14 cellular contexts compared by ENCODE assay signal in genomic region chr14:69358233-69358963, GRCh38. TPM values are rescaled to one million over a fixed set of nuclear protein-coding genes. Genes with fewer than 3 reads are reported as not detected.
DNase-seq lines count a peak whose midpoint lies in the region; ATAC-seq and TF ChIP-seq lines count a peak whose summit lies in the region.
"Had no signal": no experiment of that assay in that cellular context is flagged by ENCODE, and none has a peak within 500 bp of the region (broad histone marks: within the 10 kb centered on the region; RNA-seq: fewer than 3 reads in every experiment).

No MANE protein-coding gene starts in this region.

- ATAC-seq in stimulated activated naive B cell treated with anti-CD40 and anti-IgM and Interleukin-4, amounts not matched to agents 10 μg/mL and 1 μg/mL and 100 μg/mL, for 72 hours (replicated peaks) = peak; percentile 49 to 60
- ATAC-seq: naive thymus-derived CD4-positive, alpha-beta T cell; sciatic nerve had no signal

- H3K4me3 ChIP-seq in neural progenitor cell = no peak overlapping the region
- H3K4me3 ChIP-seq: breast epithelium had no signal

- peak overlapping the region; percentile 31 for H3K27ac Mint-ChIP-seq in neural progenitor cell
- peak overlapping the region; percentile 63 for H3K27ac Mint-ChIP-seq in stimulated activated naive B cell treated with anti-CD40 and anti-IgM and Interleukin-4, amounts not matched to agents 10 μg/mL and 1 μg/mL and 100 μg/mL, for 72 hours
- H3K27ac Mint-ChIP-seq: T-helper 1 cell treated with Interleukin-12 subunit alpha and Interleukin-12 subunit beta and Interleukin-4 antibody, amounts not matched to agents 30 μg/mL and 1 μg/mL, for 36 hours had no signal

- no peaks in the 10 kb centered on the region for H3K79me2 ChIP-seq in neural progenitor cell (ENCODE audit: low read depth)

- DNase-seq in activated effector memory CD4-positive, alpha-beta T cell treated with anti-CD3 and anti-CD28 coated beads, Interleukin-2, amount 50 U/mL, for 16 hours = peak; percentile 68
- no peak for DNase-seq in activated effector memory CD4-positive, alpha-beta T cell treated with Interleukin-2 at 50 U/mL for 16 hours
- DNase-seq in M059J (ENCODE audit: low read depth) (peak; percentile 7), neural progenitor cell (ENCODE audit: low spot score) (no peak), superior temporal gyrus (ENCODE audit: extremely low spot score) (no peak), DMS53 (lab: John Stamatoyannopoulos, UW) (no peak), NCI-H446 treated with DMSO at 0.1 percent for 48 hours (lab: John Stamatoyannopoulos, UW) (no peak)
- peak; percentile 38 for DNase-seq in stimulated activated naive B cell treated with anti-CD40 and anti-IgM and Interleukin-4, amounts not matched to agents 10 μg/mL and 1 μg/mL and 100 μg/mL, for 72 hours
- DNase-seq: activated CD8-positive, alpha-beta memory T cell treated with anti-CD3 and anti-CD28 coated beads, Interleukin-2, amount 50 U/mL, for 4 hours; AML-193 had no signal

- peaks cover 2% of the 10 kb centered on the region for H3K27me3 Mint-ChIP-seq in neural progenitor cell (ENCODE audit: insufficient read depth, low read depth)
- H3K27me3 Mint-ChIP-seq in stimulated activated naive B cell treated with anti-CD40 and anti-IgM and Interleukin-4, amounts not matched to agents 10 μg/mL and 1 μg/mL and 100 μg/mL, for 72 hours = peaks cover 0 to 4% of the 10 kb centered on the region in 2 donors

- no peaks in the 10 kb centered on the region for H3K9me3 Mint-ChIP-seq in neural progenitor cell
- H3K9me3 Mint-ChIP-seq in stimulated activated naive B cell treated with anti-CD40 and anti-IgM and Interleukin-4, amounts not matched to agents 10 μg/mL and 1 μg/mL and 100 μg/mL, for 72 hours = no peaks in the 10 kb centered on the region
- H3K9me3 Mint-ChIP-seq: T-helper 1 cell treated with Interleukin-12 subunit alpha and Interleukin-12 subunit beta and Interleukin-4 antibody, amounts not matched to agents 30 μg/mL and 1 μg/mL, for 36 hours had no signal

- no peaks in the 10 kb centered on the region for H3K4me1 ChIP-seq in neural progenitor cell

- H3K27ac ChIP-seq in neural progenitor cell = no peak overlapping the region

- no peak overlapping the region for H3K4me2 ChIP-seq in neural progenitor cell

- no peaks in the 10 kb centered on the region for H3F3A ChIP-seq in neural progenitor cell (ENCODE audit: low read depth)

- no peaks in the 10 kb centered on the region for H3K27me3 ChIP-seq in neural progenitor cell
- H3K27me3 ChIP-seq: breast epithelium had no signal

- no peak overlapping the region for H3K4me3 Mint-ChIP-seq in neural progenitor cell
- no peak overlapping the region for H3K4me3 Mint-ChIP-seq in stimulated activated naive B cell treated with anti-CD40 and anti-IgM and Interleukin-4, amounts not matched to agents 10 μg/mL and 1 μg/mL and 100 μg/mL, for 72 hours
- H3K4me3 Mint-ChIP-seq: naive thymus-derived CD4-positive, alpha-beta T cell; T-helper 1 cell treated with Interleukin-12 subunit alpha and Interleukin-12 subunit beta and Interleukin-4 antibody, amounts not matched to agents 30 μg/mL and 1 μg/mL, for 36 hours had no signal

- H3K9me3 ChIP-seq in neural progenitor cell (ENCODE audit: low read depth) = no peaks in the 10 kb centered on the region
- H3K9me3 ChIP-seq: breast epithelium had no signal

- H3K36me3 Mint-ChIP-seq in neural progenitor cell = peaks cover 2% of the 10 kb centered on the region
- no peaks in the 10 kb centered on the region for H3K36me3 Mint-ChIP-seq in stimulated activated naive B cell treated with anti-CD40 and anti-IgM and Interleukin-4, amounts not matched to agents 10 μg/mL and 1 μg/mL and 100 μg/mL, for 72 hours

- peaks cover 13% of the 10 kb centered on the region for H3K4me1 Mint-ChIP-seq in neural progenitor cell
- peaks cover 48 to 55% of the 10 kb centered on the region in 2 donors for H3K4me1 Mint-ChIP-seq in stimulated activated naive B cell treated with anti-CD40 and anti-IgM and Interleukin-4, amounts not matched to agents 10 μg/mL and 1 μg/mL and 100 μg/mL, for 72 hours

- H3K36me3 ChIP-seq in neural progenitor cell = no peaks in the 10 kb centered on the region
- H3K36me3 ChIP-seq: breast epithelium had no signal

- H3K9ac ChIP-seq in neural progenitor cell = no peak overlapping the region

- H4K20me1 ChIP-seq in neural progenitor cell (ENCODE audit: low read depth) = no peaks in the 10 kb centered on the region

- TF ChIP-seq CTCF in neural progenitor cell (IDR thresholded peaks at IDR 0.05) = no peak

- no peak overlapping the region for H2AFZ ChIP-seq in neural progenitor cell (replicated peaks)

RNA-seq across cellular contexts. Expression of gene ERH, which starts 39.7 kb away (rescaled TPM):
- total RNA-seq in M059J (2014; rRNA removed; shearing (Covaris generic)) = 144 and 203 TPM in 2 replicates
- total RNA-seq in neural progenitor cell (ENCODE audit: low replicate concordance) = 252 and 337 TPM in 2 replicates

RNA-seq across cellular contexts. Expression of gene SLC39A9, which starts 40.1 kb away (rescaled TPM):
- total RNA-seq in M059J (2014; rRNA removed; shearing (Covaris generic)) = 87.5 and 108 TPM in 2 replicates
- 54.5 and 61.2 TPM in 2 replicates for total RNA-seq in neural progenitor cell (ENCODE audit: low replicate concordance)

Comparison
In these comparisons a context has a peak if more than half of its experiments do, and no peak if none do; other contexts are left out.
1. DNase-seq: peak in activated effector memory CD4-positive, alpha-beta T cell treated with anti-CD3 and anti-CD28 coated beads, Interleukin-2, amount 50 U/mL, for 16 hours (single experiment), M059J (single experiment) and stimulated activated naive B cell treated with anti-CD40 and anti-IgM and Interleukin-4, amounts not matched to agents 10 μg/mL and 1 μg/mL and 100 μg/mL, for 72 hours (single experiment); none in activated effector memory CD4-positive, alpha-beta T cell treated with Interleukin-2 at 50 U/mL for 16 hours (single experiment), neural progenitor cell (single experiment), superior temporal gyrus (single experiment), DMS53 (single experiment) and NCI-H446 treated with DMSO at 0.1 percent for 48 hours (single experiment).